In the genomic region with DNA sequence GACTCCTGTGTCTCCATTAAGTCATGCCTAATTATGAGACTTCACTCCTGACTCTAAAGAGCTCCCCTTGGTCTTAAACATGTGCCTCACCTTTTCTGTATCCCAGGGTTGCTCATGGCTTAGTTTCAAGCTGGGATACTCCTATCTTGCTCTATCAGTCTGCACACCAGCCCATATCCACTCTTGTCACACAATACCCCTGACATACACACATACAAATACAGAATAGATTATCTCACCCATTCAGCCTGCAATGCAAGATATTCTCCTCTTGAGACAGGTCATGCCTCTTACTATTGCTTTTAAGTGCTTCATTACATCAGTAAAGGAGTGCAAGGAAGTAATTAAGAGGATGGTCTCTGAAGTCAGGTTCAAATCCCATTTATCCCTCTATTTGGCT, we compare ENCODE assay signal across 1 cellular context.
TF ChIP-seq lines count a peak whose summit lies in the region.

No MANE protein-coding gene starts in this region.

TF ChIP-seq in K562, 482 proteins besides CTCF, POLR2A, EP300 and RAD21 (continued from another document):
- TF ChIP-seq E2F6 (IDR thresholded peaks at IDR 0.05; ENCODE audit: borderline replicate concordance in 1 of 2, extremely low read depth in 1 of 2, insufficient read depth in 1 of 2, insufficient read length in 1 of 2, low read depth in 1 of 2, low read length in 1 of 2, poor library complexity in 1 of 2, severe bottlenecking in 1 of 2) (no peak), CBFA2T3 (IDR thresholded peaks at IDR 0.05) (peak; percentile 87)
